Comparison of ENCODE assay signal across 8 cellular contexts in the genomic region with DNA sequence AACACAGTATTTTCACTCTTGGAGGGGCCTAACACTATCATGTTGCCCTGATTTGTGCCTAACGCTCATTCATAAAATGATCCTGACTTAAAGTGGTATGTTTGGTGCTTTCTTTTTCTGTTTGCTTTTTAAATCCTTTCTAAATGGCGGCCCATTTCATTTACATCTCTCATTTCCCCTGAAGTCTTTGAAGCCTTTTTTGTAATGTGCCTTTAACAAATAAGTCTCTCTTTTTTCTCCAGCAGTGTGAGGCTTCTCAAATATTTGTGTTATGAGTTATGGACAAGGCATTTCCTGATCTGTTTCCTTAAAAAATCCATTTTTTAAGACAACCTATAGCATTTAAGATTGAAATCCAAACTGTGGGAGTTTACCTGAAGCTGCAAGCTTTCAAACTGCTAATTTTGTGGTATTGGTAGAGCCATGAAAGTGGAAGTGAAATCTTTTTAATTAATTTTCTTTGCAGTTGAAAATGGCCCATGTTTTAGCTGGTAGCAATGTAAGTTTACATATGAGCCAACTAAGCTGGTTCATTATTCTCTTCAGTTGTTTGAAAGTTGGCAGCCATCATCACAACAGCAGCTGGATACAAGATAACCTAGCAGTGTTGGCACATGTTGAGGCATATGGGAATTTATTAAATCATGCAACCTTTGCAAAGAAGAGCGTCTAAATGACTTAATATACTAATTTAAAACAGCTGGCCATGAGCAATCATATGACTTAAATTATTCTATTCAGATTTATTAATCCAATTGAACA.
DNase-seq lines count a peak whose midpoint lies in the region; ATAC-seq and TF ChIP-seq lines count a peak whose summit lies in the region.

No MANE protein-coding gene starts in this region.

- no peaks in the 10 kb centered on the region for H3K27me3 ChIP-seq in adipocyte (replicated peaks; ENCODE audit: control insufficient read depth, insufficient read depth, low read length)
- no peaks in the 10 kb centered on the region for H3K27me3 ChIP-seq in stomach

- ATAC-seq in GM19463 (IDR thresholded peaks at IDR 0.05; ENCODE audit: unreplicated experiment) = peak; percentile 74
- peak; percentile 80 for ATAC-seq in HG03432 (IDR thresholded peaks at IDR 0.05; ENCODE audit: unreplicated experiment)

- WGBS in stomach, 5 donors = 36 to 53% (median 41%) methylated on average over 3 of the region's 3 CpGs

- H3K36me3 ChIP-seq in adipocyte (ENCODE audit: control insufficient read depth, insufficient read depth, low read length, severe bottlenecking) = no peaks in the 10 kb centered on the region
- H3K36me3 ChIP-seq in stomach = peaks cover 0 to 10% (median 0%) of the 10 kb centered on the region in 4 donors

- intact Hi-C loops in stomach (cut with DNase I; ENCODE audit: low total_unique reads) = no loop called here

- no peak for TF ChIP-seq POLR2A in stomach (IDR thresholded peaks at IDR 0.05)

- H3K4me3 ChIP-seq in adipocyte (ENCODE audit: low read length) (no peak overlapping the region), stomach (no peak overlapping the region)

- no peak overlapping the region for H3K9ac ChIP-seq in adipocyte (ENCODE audit: low read length)

- no peaks in the 10 kb centered on the region for H3K9me3 ChIP-seq in adipocyte (ENCODE audit: control insufficient read depth, low read length)
- no peaks in the 10 kb centered on the region for H3K9me3 ChIP-seq in stomach

- TF ChIP-seq CTCF in stomach (IDR thresholded peaks at IDR 0.05) = no peak

- H3K4me1 ChIP-seq in adipocyte (ENCODE audit: control insufficient read depth, insufficient read depth, low read length) (peaks cover 37% of the 10 kb centered on the region), stomach (peaks cover 0 to 24% (median 6%) of the 10 kb centered on the region in 4 donors)

- no peak for TF ChIP-seq EP300 in stomach (IDR thresholded peaks at IDR 0.05)

- DNase-seq in AG20443 (ENCODE audit: low spot score) (peak; percentile 17), adipocyte (ENCODE audit: low read depth) (peak; percentile 51), stomach (no peak), GDM1 (lab: John Stamatoyannopoulos, UW) (no peak)
- DNase-seq in activated effector memory CD4-positive, alpha-beta T cell treated with Interleukin-2 at 50 U/mL for 16 hours = no peak
- no peak for DNase-seq in activated CD4-positive, CD25-positive, alpha-beta regulatory T cell (lab: John Stamatoyannopoulos, UW)

- peak overlapping the region in 3 of 5 donors; percentile 26 to 52 (median 43) for H3K27ac ChIP-seq in stomach

Comparison
In these comparisons a context has a peak if more than half of its experiments do, and no peak if none do; other contexts are left out.
1. DNase-seq: peak in AG20443 (single experiment) and adipocyte (single experiment); none in stomach (single experiment), activated effector memory CD4-positive, alpha-beta T cell treated with Interleukin-2 at 50 U/mL for 16 hours (single experiment), GDM1 (single experiment) and activated CD4-positive, CD25-positive, alpha-beta regulatory T cell (0 of 4).